In the genomic region with DNA sequence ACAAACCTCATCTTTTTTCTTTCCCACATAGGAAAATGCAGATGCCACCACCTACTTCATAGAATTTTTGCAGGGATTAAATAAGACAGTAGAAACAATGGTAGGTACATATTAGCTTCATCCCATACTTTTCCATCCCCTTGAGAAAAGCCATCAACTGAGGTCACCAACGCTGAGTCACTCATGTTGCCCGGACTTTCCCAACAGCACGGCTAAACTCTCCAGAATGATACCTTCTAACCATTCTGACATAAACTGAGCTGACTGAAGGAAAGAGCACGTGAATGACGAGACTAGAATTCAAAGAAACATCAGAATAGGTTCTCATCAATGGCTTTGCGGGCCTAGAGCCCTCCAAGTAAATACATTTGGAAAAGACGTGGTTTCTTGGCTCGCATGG, we compare ENCODE assay signal across 1 cellular context.
TF ChIP-seq lines count a peak whose summit lies in the region.

No MANE protein-coding gene starts in this region.

TF ChIP-seq in IMR-90, 13 proteins besides CTCF, POLR2A, EP300 and RAD21 (continued from another document):
- TF ChIP-seq, protein P1, sequence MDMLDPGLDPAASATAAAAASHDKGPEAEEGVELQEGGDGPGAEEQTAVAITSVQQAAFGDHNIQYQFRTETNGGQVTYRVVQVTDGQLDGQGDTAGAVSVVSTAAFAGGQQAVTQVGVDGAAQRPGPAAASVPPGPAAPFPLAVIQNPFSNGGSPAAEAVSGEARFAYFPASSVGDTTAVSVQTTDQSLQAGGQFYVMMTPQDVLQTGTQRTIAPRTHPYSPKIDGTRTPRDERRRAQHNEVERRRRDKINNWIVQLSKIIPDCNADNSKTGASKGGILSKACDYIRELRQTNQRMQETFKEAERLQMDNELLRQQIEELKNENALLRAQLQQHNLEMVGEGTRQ (IDR thresholded peaks at IDR 0.05; ENCODE audit: low read depth, low read length): no peak
- TF ChIP-seq CHD1 (IDR thresholded peaks at IDR 0.05; ENCODE audit: low read depth, low read length): no peak
- no peak for TF ChIP-seq RFX5 (IDR thresholded peaks at IDR 0.05; ENCODE audit: low read depth, low read length)
- no peak for TF ChIP-seq MXI1 (IDR thresholded peaks at IDR 0.05; ENCODE audit: borderline replicate concordance, low read depth, low read length)
- no peak for TF ChIP-seq FOS (IDR thresholded peaks at IDR 0.05; ENCODE audit: low read depth, low read length)
- no peak for TF ChIP-seq MAFK (IDR thresholded peaks at IDR 0.05; ENCODE audit: low read depth, low read length)
- no peak for TF ChIP-seq SMC3 (IDR thresholded peaks at IDR 0.05; ENCODE audit: low read depth, low read length)
- peak; percentile 38; the same call in 1 of the 2 replicates for TF ChIP-seq CEBPB (IDR thresholded peaks at IDR 0.05; ENCODE audit: low read depth, low read length)
- TF ChIP-seq, protein P2, sequence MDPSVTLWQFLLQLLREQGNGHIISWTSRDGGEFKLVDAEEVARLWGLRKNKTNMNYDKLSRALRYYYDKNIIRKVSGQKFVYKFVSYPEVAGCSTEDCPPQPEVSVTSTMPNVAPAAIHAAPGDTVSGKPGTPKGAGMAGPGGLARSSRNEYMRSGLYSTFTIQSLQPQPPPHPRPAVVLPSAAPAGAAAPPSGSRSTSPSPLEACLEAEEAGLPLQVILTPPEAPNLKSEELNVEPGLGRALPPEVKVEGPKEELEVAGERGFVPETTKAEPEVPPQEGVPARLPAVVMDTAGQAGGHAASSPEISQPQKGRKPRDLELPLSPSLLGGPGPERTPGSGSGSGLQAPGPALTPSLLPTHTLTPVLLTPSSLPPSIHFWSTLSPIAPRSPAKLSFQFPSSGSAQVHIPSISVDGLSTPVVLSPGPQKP (IDR thresholded peaks at IDR 0.05; ENCODE audit: borderline replicate concordance, low read depth, low read length): no peak
